9 cellular contexts compared by ENCODE assay signal in the genomic region with DNA sequence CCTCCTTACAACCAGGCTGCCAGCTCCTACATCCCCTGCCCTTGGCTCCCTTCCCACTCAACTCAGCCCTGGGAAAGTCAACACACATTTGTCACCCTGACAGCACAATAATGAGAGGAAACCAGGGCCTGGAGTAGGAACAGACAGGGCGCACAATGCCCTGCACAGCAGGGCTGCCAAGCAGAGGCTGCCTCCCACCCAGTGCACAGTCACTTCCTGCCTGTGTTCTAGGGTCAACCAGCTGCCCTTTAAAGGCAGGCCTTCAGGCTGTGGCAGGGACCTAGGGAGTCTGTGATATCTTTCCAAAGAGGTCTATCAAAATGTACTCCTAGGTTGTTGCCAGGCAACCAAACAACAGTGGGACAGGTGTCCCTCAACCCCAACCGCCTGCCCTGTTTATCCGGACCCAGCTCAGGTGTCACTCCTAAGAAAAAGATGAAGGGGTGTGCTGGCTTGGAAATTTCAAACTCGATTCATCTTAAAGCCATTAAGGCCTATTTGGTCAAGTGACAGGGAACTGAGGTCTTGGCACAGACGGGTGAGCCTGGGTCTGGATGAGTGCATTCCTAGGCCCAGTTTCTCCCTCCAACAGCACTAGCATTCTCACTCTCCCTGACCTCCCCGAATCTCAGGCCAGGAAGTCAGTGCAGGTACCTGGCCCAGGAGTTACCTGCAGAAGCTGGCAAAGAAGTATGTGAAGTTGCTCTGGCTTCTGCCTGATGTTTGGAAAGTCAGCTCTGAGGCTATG.
DNase-seq lines count a peak whose midpoint lies in the region; ATAC-seq and TF ChIP-seq lines count a peak whose summit lies in the region.
"Had no signal": no experiment of that assay in that cellular context is flagged by ENCODE, and none has a peak within 500 bp of the region (broad histone marks: within the 10 kb centered on the region; RNA-seq: fewer than 3 reads in every experiment).

No MANE protein-coding gene starts in this region.

- no peak overlapping the region for H3K23ac ChIP-seq in mesendoderm (ENCODE audit: low read length)

- H4K8ac ChIP-seq in mesendoderm (ENCODE audit: low read depth, low read length), result no peak overlapping the region

- H3K9ac ChIP-seq in mesendoderm (ENCODE audit: low read length), result no peak overlapping the region

- H3K79me1 ChIP-seq in mesendoderm (ENCODE audit: low read length), result no peaks in the 10 kb centered on the region

- H3K56ac ChIP-seq in mesendoderm (ENCODE audit: low read length), result no peak overlapping the region

- TF ChIP-seq CTCF in astrocyte of the spinal cord (IDR thresholded peaks at IDR 0.05; ENCODE audit: low read depth, low read length), result no peak

- no peak overlapping the region for H4K5ac ChIP-seq in mesendoderm (ENCODE audit: low read length)

- H3K4me2 ChIP-seq in mesendoderm (ENCODE audit: low read length), result no peak overlapping the region

- H3K27me3 ChIP-seq in mesendoderm (ENCODE audit: insufficient read depth, low read length, poor library complexity), result no peaks in the 10 kb centered on the region
- H3K27me3 ChIP-seq: neutrophil had no signal

- in situ Hi-C loops in astrocyte of the spinal cord (cut with HindIII; ENCODE audit: low sequenced_read_pairs), result no loop called here

- H3K4ac ChIP-seq in mesendoderm (ENCODE audit: low read depth, low read length), result no peak overlapping the region

- no peak overlapping the region for H2AK5ac ChIP-seq in mesendoderm (ENCODE audit: low read length)

- no peak overlapping the region for H3K27ac ChIP-seq in mesendoderm (ENCODE audit: low read depth, low read length)
- H3K27ac ChIP-seq: neutrophil had no signal

- no peak overlapping the region for H2BK15ac ChIP-seq in mesendoderm (replicated peaks; ENCODE audit: low read depth)

- H3K4me1 ChIP-seq in mesendoderm (ENCODE audit: control insufficient read depth, low read depth, low read length), result no peaks in the 10 kb centered on the region

- H2BK120ac ChIP-seq in mesendoderm (ENCODE audit: low read depth, low read length), result no peak overlapping the region

- no peak overlapping the region for H3K18ac ChIP-seq in mesendoderm (ENCODE audit: low read length)

- no peaks in the 10 kb centered on the region for H3K79me2 ChIP-seq in mesendoderm (ENCODE audit: control insufficient read depth, insufficient read depth, low read length)

- WGBS in mesendoderm (ENCODE audit: extremely low coverage, insufficient coverage, low lambda C conversion rate), result no CpG with 5 or more reads among the region's 6 CpGs

- no peaks in the 10 kb centered on the region for H3K36me3 ChIP-seq in mesendoderm (ENCODE audit: control insufficient read depth, insufficient read depth, low read length)
- H3K36me3 ChIP-seq: neutrophil had no signal

- H3K4me3 ChIP-seq in astrocyte of the spinal cord (ENCODE audit: low read depth, low read length) (no peak overlapping the region), mesendoderm (ENCODE audit: low read length) (no peak overlapping the region)

- no peak overlapping the region for H2BK5ac ChIP-seq in mesendoderm (ENCODE audit: low read length)

- no peak for ATAC-seq in HG03025 (IDR thresholded peaks at IDR 0.05; ENCODE audit: low FRiP score, unreplicated experiment)
- ATAC-seq in HG03439 (IDR thresholded peaks at IDR 0.05; ENCODE audit: unreplicated experiment), result no peak
- no peak for ATAC-seq in HG03432 (IDR thresholded peaks at IDR 0.05; ENCODE audit: unreplicated experiment)
- no peak for ATAC-seq in HG02870 (IDR thresholded peaks at IDR 0.05; ENCODE audit: unreplicated experiment)

- DNase-seq in COLO668 (lab: John Stamatoyannopoulos, UW; ENCODE audit: unreplicated experiment), result peak; percentile 94
- DNase-seq in NCI-H146 treated with DMSO at 0.1 percent for 48 hours (lab: John Stamatoyannopoulos, UW; ENCODE audit: unreplicated experiment), result peak; percentile 90
- peak; percentile 71 for DNase-seq in astrocyte of the spinal cord (ENCODE audit: low read depth, low spot score)
- DNase-seq in mesendoderm, result peak; percentile 51
